ENCODE assay signal across 9 cellular contexts in genomic region chr11:96426356-96427103, GRCh38. TPM values are rescaled to one million over a fixed set of nuclear protein-coding genes. Genes with fewer than 3 reads are reported as not detected.
DNase-seq lines count a peak whose midpoint lies in the region; ATAC-seq and TF ChIP-seq lines count a peak whose summit lies in the region.
"Had no signal": no experiment of that assay in that cellular context is flagged by ENCODE, and none has a peak within 500 bp of the region (broad histone marks: within the 10 kb centered on the region; RNA-seq: fewer than 3 reads in every experiment).

No MANE protein-coding gene starts in this region.

- CTCF ChIA-PET in BJ (lab: Yijun Ruan, JAX): interaction anchor here (0.8 to 1.6 kb wide), 9 partner anchors 9 to 1803 kb away, joined by 3 to 7 read pairs (median 3); no protein-coding TSS in a partner anchor

- ATAC-seq in GM18861 (IDR thresholded peaks at IDR 0.05; ENCODE audit: unreplicated experiment) (peak; percentile 64), HG02870 (IDR thresholded peaks at IDR 0.05; ENCODE audit: unreplicated experiment) (no peak), HG03039 (IDR thresholded peaks at IDR 0.05; ENCODE audit: unreplicated experiment) (no peak)

- DNase-seq in BJ (ENCODE audit: low read depth): no peak
- DNase-seq in SKM-1 (lab: John Stamatoyannopoulos, UW; ENCODE audit: unreplicated experiment): peak; percentile 24
- DNase-seq in fibroblast of villous mesenchyme (ENCODE audit: low read depth): peak; percentile 64
- peak; percentile 18 for DNase-seq in non-pigmented ciliary epithelial cell (ENCODE audit: low read depth)

- H3K4me3 ChIP-seq in BJ (ENCODE audit: low read depth, low read length): no peak overlapping the region
- no peak overlapping the region for H3K4me3 ChIP-seq in fibroblast of villous mesenchyme (ENCODE audit: low read depth, low read length)
- H3K4me3 ChIP-seq: skin epidermis had no signal

- POLR2A ChIA-PET in BJ (lab: Charles Lee): no interaction called here

- peak; percentile 32; the same call in 1 of the 2 replicates for TF ChIP-seq CTCF in BJ (IDR thresholded peaks at IDR 0.05; ENCODE audit: insufficient read depth, low read depth, low read length)
- TF ChIP-seq CTCF in LNCAP (IDR thresholded peaks at IDR 0.05): peak; percentile 60
- peak; percentile 50 for TF ChIP-seq CTCF in fibroblast of villous mesenchyme (IDR thresholded peaks at IDR 0.05; ENCODE audit: insufficient read depth, low read depth, low read length)

- H3K36me3 ChIP-seq in BJ (ENCODE audit: control insufficient read depth, insufficient read depth, low read length): no peaks in the 10 kb centered on the region

- H3K27me3 ChIP-seq in BJ (ENCODE audit: control insufficient read depth, insufficient read depth, low read length): no peaks in the 10 kb centered on the region

RNA-seq across cellular contexts. Expression of gene JRKL, which starts 36.7 kb away (rescaled TPM):
- 2.9 and 6.8 TPM in 2 replicates for polyA plus RNA-seq in BJ (2011; rRNA removed)
- 1.6 and 2.7 TPM in 2 replicates for polyA minus RNA-seq in BJ (2011; rRNA and poly(A)+ RNA removed)
- 6.1 and 10.4 TPM in 2 replicates for total RNA-seq in fibroblast of villous mesenchyme

RNA-seq across cellular contexts. Expression of gene CCDC82, which starts 36.8 kb away (rescaled TPM):
- polyA plus RNA-seq in BJ (2011; rRNA removed): 4.6 and 10.6 TPM in 2 replicates
- polyA minus RNA-seq in BJ (2011; rRNA and poly(A)+ RNA removed): 3.3 and 4.5 TPM in 2 replicates
- total RNA-seq in fibroblast of villous mesenchyme: 12.2 and 17.7 TPM in 2 replicates
